2 cellular contexts compared by ENCODE assay signal in the genomic region with DNA sequence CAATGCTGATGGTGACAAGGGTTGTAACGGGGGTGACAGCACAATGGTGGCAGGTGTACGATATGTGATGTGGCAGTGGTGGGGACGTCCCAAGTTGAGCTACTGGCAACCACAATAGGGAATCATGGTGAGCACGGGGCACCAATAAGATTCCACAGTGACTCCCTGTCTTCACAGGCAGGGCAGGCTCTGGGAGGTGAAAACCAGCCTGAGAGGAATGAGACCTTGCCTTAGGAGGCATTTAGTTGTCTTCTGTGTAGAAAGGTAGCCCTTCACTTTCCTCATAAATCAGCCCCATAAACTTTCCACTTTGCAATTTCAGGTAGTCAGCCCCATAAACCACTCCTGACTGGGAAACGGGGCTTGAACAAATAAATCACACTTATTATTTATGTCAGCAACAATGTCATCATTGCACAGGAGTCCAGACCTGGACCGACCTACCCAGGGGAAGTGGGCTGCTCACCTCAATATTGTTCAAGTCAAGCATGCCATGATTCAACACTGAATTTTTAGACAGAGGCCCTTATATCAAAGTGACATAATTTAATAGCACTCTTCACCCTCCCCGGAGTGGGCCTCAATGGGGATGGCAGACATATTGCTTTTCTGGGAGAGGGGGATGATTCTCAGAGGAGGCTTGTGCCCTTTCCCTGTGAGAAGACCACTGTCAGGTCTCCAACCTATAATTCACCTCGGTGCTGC.
TF ChIP-seq lines count a peak whose summit lies in the region.

No MANE protein-coding gene starts in this region.

TF ChIP-seq in HEK293, 187 proteins besides CTCF, POLR2A, EP300 and RAD21 (continued from another document):
- TF ChIP-seq, protein P1, sequence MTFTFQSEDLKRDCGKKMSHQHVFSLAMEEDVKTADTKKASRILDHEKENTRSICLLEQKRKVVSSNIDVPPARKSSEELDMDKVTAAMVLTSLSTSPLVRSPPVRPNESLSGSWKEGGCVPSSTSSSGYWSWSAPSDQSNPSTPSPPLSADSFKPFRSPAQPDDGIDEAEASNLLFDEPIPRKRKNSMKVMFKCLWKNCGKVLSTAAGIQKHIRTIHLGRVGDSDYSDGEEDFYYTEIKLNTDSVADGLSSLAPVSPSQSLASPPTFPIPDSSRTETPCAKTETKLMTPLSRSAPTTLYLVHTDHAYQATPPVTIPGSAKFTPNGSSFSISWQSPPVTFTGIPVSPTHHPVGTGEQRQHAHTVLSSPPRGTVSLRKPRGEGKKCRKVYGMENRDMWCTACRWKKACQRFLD (tag by site-specific recombination; IDR thresholded peaks at IDR 0.05) = no peak
- TF ChIP-seq FEZF1 (tag by site-specific recombination; IDR thresholded peaks at IDR 0.05) (0 out of 2 replicates have a peak, but pooled peaks have one; percentile 33), OSR2 (tag by site-specific recombination; IDR thresholded peaks at IDR 0.05) (peak; percentile 81), RBAK (tag by site-specific recombination; IDR thresholded peaks at IDR 0.05) (no peak)
- TF ChIP-seq, protein P2, sequence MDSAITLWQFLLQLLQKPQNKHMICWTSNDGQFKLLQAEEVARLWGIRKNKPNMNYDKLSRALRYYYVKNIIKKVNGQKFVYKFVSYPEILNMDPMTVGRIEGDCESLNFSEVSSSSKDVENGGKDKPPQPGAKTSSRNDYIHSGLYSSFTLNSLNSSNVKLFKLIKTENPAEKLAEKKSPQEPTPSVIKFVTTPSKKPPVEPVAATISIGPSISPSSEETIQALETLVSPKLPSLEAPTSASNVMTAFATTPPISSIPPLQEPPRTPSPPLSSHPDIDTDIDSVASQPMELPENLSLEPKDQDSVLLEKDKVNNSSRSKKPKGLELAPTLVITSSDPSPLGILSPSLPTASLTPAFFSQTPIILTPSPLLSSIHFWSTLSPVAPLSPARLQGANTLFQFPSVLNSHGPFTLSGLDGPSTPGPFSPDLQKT (IDR thresholded peaks at IDR 0.05; ENCODE audit: borderline replicate concordance, low read depth, low read length) = no peak

TF ChIP-seq in H1, 55 proteins besides CTCF, POLR2A, EP300 and RAD21 (continued from another document):
- TF ChIP-seq, protein P3, sequence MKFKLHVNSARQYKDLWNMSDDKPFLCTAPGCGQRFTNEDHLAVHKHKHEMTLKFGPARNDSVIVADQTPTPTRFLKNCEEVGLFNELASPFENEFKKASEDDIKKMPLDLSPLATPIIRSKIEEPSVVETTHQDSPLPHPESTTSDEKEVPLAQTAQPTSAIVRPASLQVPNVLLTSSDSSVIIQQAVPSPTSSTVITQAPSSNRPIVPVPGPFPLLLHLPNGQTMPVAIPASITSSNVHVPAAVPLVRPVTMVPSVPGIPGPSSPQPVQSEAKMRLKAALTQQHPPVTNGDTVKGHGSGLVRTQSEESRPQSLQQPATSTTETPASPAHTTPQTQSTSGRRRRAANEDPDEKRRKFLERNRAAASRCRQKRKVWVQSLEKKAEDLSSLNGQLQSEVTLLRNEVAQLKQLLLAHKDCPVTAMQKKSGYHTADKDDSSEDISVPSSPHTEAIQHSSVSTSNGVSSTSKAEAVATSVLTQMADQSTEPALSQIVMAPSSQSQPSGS (IDR thresholded peaks at IDR 0.05; ENCODE audit: low read length) = no peak
- TF ChIP-seq CEBPB (IDR thresholded peaks at IDR 0.05; ENCODE audit: low read depth, low read length) = no peak
- TF ChIP-seq KDM1A (IDR thresholded peaks at IDR 0.05; ENCODE audit: borderline replicate concordance, low read length) = no peak
- no peak for TF ChIP-seq CBX5 (IDR thresholded peaks at IDR 0.05; ENCODE audit: low read depth, low read length)
- no peak for TF ChIP-seq POU5F1 (IDR thresholded peaks at IDR 0.05; ENCODE audit: low read depth, low read length)
- no peak for TF ChIP-seq TCF12 (IDR thresholded peaks at IDR 0.05; ENCODE audit: low read depth, low read length)
- TF ChIP-seq, protein P4, sequence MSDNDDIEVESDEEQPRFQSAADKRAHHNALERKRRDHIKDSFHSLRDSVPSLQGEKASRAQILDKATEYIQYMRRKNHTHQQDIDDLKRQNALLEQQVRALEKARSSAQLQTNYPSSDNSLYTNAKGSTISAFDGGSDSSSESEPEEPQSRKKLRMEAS (IDR thresholded peaks at IDR 0.05) = no peak
- no peak for TF ChIP-seq SIX5 (IDR thresholded peaks at IDR 0.05; ENCODE audit: low read depth, low read length)
- TF ChIP-seq TAF7 (optimal IDR thresholded peaks at IDR 0.05; ENCODE audit: borderline replicate concordance, low read depth, low read length) = no peak
- no peak for TF ChIP-seq SIRT6 (IDR thresholded peaks at IDR 0.05; ENCODE audit: low read length)
- TF ChIP-seq, protein P5, sequence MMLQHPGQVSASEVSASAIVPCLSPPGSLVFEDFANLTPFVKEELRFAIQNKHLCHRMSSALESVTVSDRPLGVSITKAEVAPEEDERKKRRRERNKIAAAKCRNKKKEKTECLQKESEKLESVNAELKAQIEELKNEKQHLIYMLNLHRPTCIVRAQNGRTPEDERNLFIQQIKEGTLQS (IDR thresholded peaks at IDR 0.05; ENCODE audit: insufficient read depth, low read depth, low read length) = no peak
- TF ChIP-seq HDAC2 (IDR thresholded peaks at IDR 0.05; ENCODE audit: borderline replicate concordance in 1 of 2, low read depth in 2 of 2, low read length in 2 of 2) = no peak
- TF ChIP-seq YY1 (IDR thresholded peaks at IDR 0.05; ENCODE audit: low read depth, low read length) = no peak
- TF ChIP-seq JUND (IDR thresholded peaks at IDR 0.05; ENCODE audit: low read length) = no peak
